Comparison of ENCODE assay signal across 23 cellular contexts in the genomic region with DNA sequence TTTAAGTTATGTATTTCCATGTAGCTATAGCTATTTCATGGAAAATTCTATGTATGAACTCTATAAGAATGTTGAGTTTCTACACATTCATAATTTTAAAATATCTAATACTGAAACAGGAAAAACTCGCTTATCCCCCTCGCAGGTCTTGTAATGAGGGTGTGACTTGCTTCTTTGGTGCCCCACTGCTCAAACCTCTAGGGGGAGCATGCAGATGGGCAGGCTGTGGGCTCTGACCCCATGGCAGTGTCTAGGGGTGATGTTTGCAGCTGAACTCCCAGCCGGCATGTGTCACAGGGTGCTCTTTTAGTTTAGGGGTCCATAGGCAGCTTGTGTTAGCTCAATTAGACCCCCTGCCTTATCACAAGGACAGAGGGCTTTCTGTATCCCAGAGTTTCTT.
"Had no signal": no experiment of that assay in that cellular context is flagged by ENCODE, and none has a peak within 500 bp of the region (broad histone marks: within the 10 kb centered on the region; RNA-seq: fewer than 3 reads in every experiment).

No MANE protein-coding gene starts in this region.

- H3K4me3 Mint-ChIP-seq: activated B cell treated with CpG ODN at 0.5 μM for 24 hours; activated CD4-positive, alpha-beta memory T cell treated with anti-CD3 and anti-CD28 coated beads, Interleukin-2, amount 10 ng/mL, durations not matched to agents 7 days and 5 days; activated CD8-positive, alpha-beta memory T cell treated with anti-CD3 and anti-CD28 coated beads, Interleukin-2, amount 10 ng/mL, durations not matched to agents 7 days and 5 days; activated naive CD8-positive, alpha-beta T cell treated with anti-CD3 and anti-CD28 coated beads, Interleukin-2, amount 50 U/mL, for 24 hours; central memory CD8-positive, alpha-beta T cell; immature natural killer cell; naive B cell; stimulated activated effector memory CD8-positive, alpha-beta T cell treated with anti-CD3 and anti-CD28 coated beads, Interleukin-12 subunit alpha, Interleukin-12 subunit beta, amount 100 ng/mL, for 72 hours had no signal

- H3K27ac ChIP-seq: brain microvascular endothelial cell, colonic mucosa, gastrocnemius medialis, heart left ventricle, psoas muscle, stomach, testis, upper lobe of right lung had no signal

- H3K4me3 ChIP-seq: colonic mucosa, gastrocnemius medialis, heart left ventricle, mucosa of descending colon, psoas muscle, stomach, testis, upper lobe of right lung had no signal

- H3K27me3 ChIP-seq: brain microvascular endothelial cell, colonic mucosa, gastrocnemius medialis, heart left ventricle, stomach, testis, upper lobe of right lung had no signal

- H3K27ac Mint-ChIP-seq: activated B cell treated with CpG ODN at 0.5 μM for 24 hours; activated CD4-positive, alpha-beta memory T cell treated with anti-CD3 and anti-CD28 coated beads, Interleukin-2, amount 10 ng/mL, durations not matched to agents 7 days and 5 days; activated CD8-positive, alpha-beta memory T cell treated with anti-CD3 and anti-CD28 coated beads, Interleukin-2, amount 10 ng/mL, durations not matched to agents 7 days and 5 days; activated naive CD8-positive, alpha-beta T cell treated with anti-CD3 and anti-CD28 coated beads, Interleukin-2, amount 50 U/mL, for 24 hours; immature natural killer cell; stimulated activated effector memory CD8-positive, alpha-beta T cell treated with anti-CD3 and anti-CD28 coated beads, Interleukin-12 subunit alpha, Interleukin-12 subunit beta, amount 100 ng/mL, for 72 hours had no signal

- DNase-seq: activated B cell treated with CpG ODN at 0.5 μM for 24 hours; activated CD4-positive, alpha-beta memory T cell treated with anti-CD3 and anti-CD28 coated beads, Interleukin-2, amount 10 ng/mL, durations not matched to agents 7 days and 5 days; activated CD4-positive, alpha-beta T cell treated with anti-CD3 and anti-CD28 coated beads for 48 hours; activated CD8-positive, alpha-beta memory T cell treated with anti-CD3 and anti-CD28 coated beads, Interleukin-2, amount 10 ng/mL, durations not matched to agents 7 days and 5 days; activated naive CD4-positive, alpha-beta T cell treated with Interleukin-2 at 50 U/mL for 16 hours; activated naive CD8-positive, alpha-beta T cell treated with anti-CD3 and anti-CD28 coated beads, Interleukin-2, amount 50 U/mL, for 24 hours; anterior cingulate cortex; brain microvascular endothelial cell; colonic mucosa; gastrocnemius medialis; heart left ventricle; immature natural killer cell; left ventricle myocardium superior; mucosa of descending colon; naive B cell; psoas muscle; stimulated activated CD4-positive, alpha-beta T cell treated with anti-CD3 and anti-CD28 coated beads, Interleukin-4, amount 100 ng/mL, for 24 hours; stomach; testis; upper lobe of right lung had no signal

- H3K36me3 ChIP-seq: brain microvascular endothelial cell, colonic mucosa, gastrocnemius medialis, heart left ventricle, stomach, upper lobe of right lung had no signal

- H3K9me3 ChIP-seq: colonic mucosa, gastrocnemius medialis, psoas muscle, testis, upper lobe of right lung had no signal

- H3K4me1 Mint-ChIP-seq: activated B cell treated with CpG ODN at 0.5 μM for 24 hours; activated CD4-positive, alpha-beta memory T cell treated with anti-CD3 and anti-CD28 coated beads, Interleukin-2, amount 10 ng/mL, durations not matched to agents 7 days and 5 days; activated CD8-positive, alpha-beta memory T cell treated with anti-CD3 and anti-CD28 coated beads, Interleukin-2, amount 10 ng/mL, durations not matched to agents 7 days and 5 days; activated naive CD8-positive, alpha-beta T cell treated with anti-CD3 and anti-CD28 coated beads, Interleukin-2, amount 50 U/mL, for 24 hours; central memory CD8-positive, alpha-beta T cell; immature natural killer cell; naive B cell; stimulated activated effector memory CD8-positive, alpha-beta T cell treated with anti-CD3 and anti-CD28 coated beads, Interleukin-12 subunit alpha, Interleukin-12 subunit beta, amount 100 ng/mL, for 72 hours had no signal

- ATAC-seq: activated CD8-positive, alpha-beta memory T cell treated with anti-CD3 and anti-CD28 coated beads, Interleukin-2, amount 10 ng/mL, durations not matched to agents 7 days and 5 days; activated naive CD8-positive, alpha-beta T cell treated with anti-CD3 and anti-CD28 coated beads, Interleukin-2, amount 50 U/mL, for 24 hours; gastrocnemius medialis; heart left ventricle; left ventricle myocardium superior; mucosa of descending colon; psoas muscle; sciatic nerve; stimulated activated effector memory CD8-positive, alpha-beta T cell treated with anti-CD3 and anti-CD28 coated beads, Interleukin-12 subunit alpha, Interleukin-12 subunit beta, amount 100 ng/mL, for 72 hours; upper lobe of right lung had no signal

- H3K36me3 Mint-ChIP-seq: activated CD8-positive, alpha-beta memory T cell treated with anti-CD3 and anti-CD28 coated beads, Interleukin-2, amount 10 ng/mL, durations not matched to agents 7 days and 5 days; naive B cell; stimulated activated effector memory CD8-positive, alpha-beta T cell treated with anti-CD3 and anti-CD28 coated beads, Interleukin-12 subunit alpha, Interleukin-12 subunit beta, amount 100 ng/mL, for 72 hours had no signal

- H3K4me1 ChIP-seq: colonic mucosa, gastrocnemius medialis, heart left ventricle, psoas muscle, stomach, testis, upper lobe of right lung had no signal

- H3K27me3 Mint-ChIP-seq: activated B cell treated with CpG ODN at 0.5 μM for 24 hours; activated CD4-positive, alpha-beta memory T cell treated with anti-CD3 and anti-CD28 coated beads, Interleukin-2, amount 10 ng/mL, durations not matched to agents 7 days and 5 days; activated CD8-positive, alpha-beta memory T cell treated with anti-CD3 and anti-CD28 coated beads, Interleukin-2, amount 10 ng/mL, durations not matched to agents 7 days and 5 days; activated naive CD8-positive, alpha-beta T cell treated with anti-CD3 and anti-CD28 coated beads, Interleukin-2, amount 50 U/mL, for 24 hours; central memory CD8-positive, alpha-beta T cell; naive B cell had no signal
